14 cellular contexts compared by ENCODE assay signal in genomic region chr2:238420878-238421694, GRCh38. TPM values are rescaled to one million over a fixed set of nuclear protein-coding genes. Genes with fewer than 3 reads are reported as not detected.
DNase-seq lines count a peak whose midpoint lies in the region; ATAC-seq and TF ChIP-seq lines count a peak whose summit lies in the region.
"Had no signal": no experiment of that assay in that cellular context is flagged by ENCODE, and none has a peak within 500 bp of the region (broad histone marks: within the 10 kb centered on the region; RNA-seq: fewer than 3 reads in every experiment).

No MANE protein-coding gene starts in this region.

- peaks cover 0 to under 1% (median 0%) of the 10 kb centered on the region in 5 donors for H3K9me3 Mint-ChIP-seq in CD8-positive, alpha-beta memory T cell
- peaks cover 6% of the 10 kb centered on the region for H3K9me3 Mint-ChIP-seq in nephron

- POLR2A ChIA-PET in CD8-positive, alpha-beta memory T cell (lab: Charles Lee) = no interaction called here

- H3K4me3 Mint-ChIP-seq in CD8-positive, alpha-beta memory T cell = no peak overlapping the region
- peak overlapping the region; percentile 3 to 51 (median 33) for H3K4me3 Mint-ChIP-seq in nephron
- H3K4me3 Mint-ChIP-seq: activated B cell treated with CpG ODN at 0.5 μM for 24 hours; activated naive CD8-positive, alpha-beta T cell treated with anti-CD3 and anti-CD28 coated beads, Interleukin-2, amount 50 U/mL, for 24 hours had no signal

- CTCF ChIA-PET in CD8-positive, alpha-beta memory T cell (lab: Charles Lee) = no interaction called here

- no peaks in the 10 kb centered on the region for H3K27me3 ChIP-seq in CD8-positive, alpha-beta memory T cell (ENCODE audit: insufficient read depth, low read length, poor library complexity, severe bottlenecking)
- no peaks in the 10 kb centered on the region for H3K27me3 ChIP-seq in dorsolateral prefrontal cortex
- H3K27me3 ChIP-seq in body of pancreas = no peaks in the 10 kb centered on the region
- H3K27me3 ChIP-seq: pancreas, SJSA1, vagina had no signal

- H3K4me3 ChIP-seq in CD8-positive, alpha-beta memory T cell (ENCODE audit: low read length) = no peak overlapping the region
- H3K4me3 ChIP-seq in coronary artery (peak overlapping the region; percentile 17), dorsolateral prefrontal cortex (no peak overlapping the region), body of pancreas (no peak overlapping the region)
- H3K4me3 ChIP-seq: pancreas, SJSA1, vagina had no signal

- H3K36me3 ChIP-seq in CD8-positive, alpha-beta memory T cell (ENCODE audit: insufficient read depth, low read length) = no peaks in the 10 kb centered on the region
- H3K36me3 ChIP-seq in body of pancreas (replicated peaks in 1 of 2; ENCODE audit: insufficient read depth in 1 of 2, low read depth in 2 of 2) = no peaks in the 10 kb centered on the region
- H3K36me3 ChIP-seq: pancreas, SJSA1, vagina had no signal

- no peak for DNase-seq in CD8-positive, alpha-beta memory T cell
- DNase-seq in MV-4-11 (lab: John Stamatoyannopoulos, UW) = peak; percentile 58
- no peak for DNase-seq in coronary artery (ENCODE audit: low spot score)
- no peak for DNase-seq in NCI-H2081 treated with DMSO at 0.1 percent for 48 hours (lab: John Stamatoyannopoulos, UW)
- no peak for DNase-seq in dorsolateral prefrontal cortex
- DNase-seq in body of pancreas = no peak
- DNase-seq: activated B cell treated with CpG ODN at 0.5 μM for 24 hours; activated naive CD8-positive, alpha-beta T cell treated with anti-CD3 and anti-CD28 coated beads, Interleukin-2, amount 50 U/mL, for 24 hours; NCI-H526; pancreas had no signal

- no peaks in the 10 kb centered on the region for H3K27me3 Mint-ChIP-seq in CD8-positive, alpha-beta memory T cell
- H3K27me3 Mint-ChIP-seq in nephron (ENCODE audit: low read depth) = no peaks in the 10 kb centered on the region
- H3K27me3 Mint-ChIP-seq: activated naive CD8-positive, alpha-beta T cell treated with anti-CD3 and anti-CD28 coated beads, Interleukin-2, amount 50 U/mL, for 24 hours had no signal

- peaks cover 6 to 17% (median 8%) of the 10 kb centered on the region in 3 donors for H3K4me1 Mint-ChIP-seq in CD8-positive, alpha-beta memory T cell
- H3K4me1 Mint-ChIP-seq in nephron = peaks cover 57% of the 10 kb centered on the region

- ATAC-seq in HG03521 (IDR thresholded peaks at IDR 0.05; ENCODE audit: unreplicated experiment) = no peak
- ATAC-seq in body of pancreas = no peak
- ATAC-seq: activated naive CD8-positive, alpha-beta T cell treated with anti-CD3 and anti-CD28 coated beads, Interleukin-2, amount 50 U/mL, for 24 hours had no signal

- H3K4me1 ChIP-seq in CD8-positive, alpha-beta memory T cell (ENCODE audit: insufficient read depth, low read length) = peaks cover 8% of the 10 kb centered on the region
- H3K4me1 ChIP-seq in body of pancreas = peaks cover 5% of the 10 kb centered on the region

- H3K9me3 ChIP-seq in CD8-positive, alpha-beta memory T cell (ENCODE audit: low read length) = no peaks in the 10 kb centered on the region
- no peaks in the 10 kb centered on the region for H3K9me3 ChIP-seq in body of pancreas
- H3K9me3 ChIP-seq: pancreas, SJSA1, vagina had no signal

- H3K27ac ChIP-seq in CD8-positive, alpha-beta memory T cell (ENCODE audit: low read depth, low read length) = peak overlapping the region; percentile 59
- H3K27ac ChIP-seq in coronary artery (peak overlapping the region in 1 of 2 donors; percentile 68), dorsolateral prefrontal cortex (no peak overlapping the region), body of pancreas (no peak overlapping the region)
- H3K27ac ChIP-seq: pancreas, SJSA1, vagina had no signal

- TF ChIP-seq CTCF in coronary artery (IDR thresholded peaks at IDR 0.05) = no peak
- TF ChIP-seq CTCF in nephron (IDR thresholded peaks at IDR 0.05; ENCODE audit: unreplicated experiment in 3 of 3) = no peak
- TF ChIP-seq CTCF in dorsolateral prefrontal cortex (IDR thresholded peaks at IDR 0.05 in 54 of 56, conservative IDR thresholded peaks at IDR 0.05 in 2 of 56; ENCODE audit: low read depth in 1 of 56, partially characterized antibody in 56 of 56) = no peak
- TF ChIP-seq CTCF in body of pancreas (IDR thresholded peaks at IDR 0.05) = no peak

- intact Hi-C loops in dorsolateral prefrontal cortex (cut with DNase I) = no loop called here
- intact Hi-C loops in body of pancreas (cut with DNase I) = no loop called here

- WGBS in body of pancreas, 2 donors = 63 to 77% methylated on average over 16 of the region's 16 CpGs

- no peak for TF ChIP-seq POLR2A in body of pancreas (IDR thresholded peaks at IDR 0.05)

- H3K27ac Mint-ChIP-seq in CD8-positive, alpha-beta memory T cell = peak overlapping the region in 1 of 8 donors; percentile 3
- peak overlapping the region; percentile 82 to 95 (median 92) for H3K27ac Mint-ChIP-seq in nephron
- H3K27ac Mint-ChIP-seq: activated B cell treated with CpG ODN at 0.5 μM for 24 hours; activated naive CD8-positive, alpha-beta T cell treated with anti-CD3 and anti-CD28 coated beads, Interleukin-2, amount 50 U/mL, for 24 hours had no signal

- H3K36me3 Mint-ChIP-seq in CD8-positive, alpha-beta memory T cell = peaks cover 0 to 6% (median 3%) of the 10 kb centered on the region in 3 donors
- H3K36me3 Mint-ChIP-seq in nephron (ENCODE audit: low read depth) = no peaks in the 10 kb centered on the region

RNA-seq across cellular contexts. Expression of gene ASB1, which starts 5.6 kb away (rescaled TPM):
- 10 to 100 TPM; 41.8 to 41.9 TPM for total RNA-seq in CD8-positive, alpha-beta memory T cell
- polyA plus RNA-seq in CD8-positive, alpha-beta memory T cell = 25.9 TPM
- total RNA-seq in dorsolateral prefrontal cortex (10 to 100 TPM; 42.1 to 85.5 (median 55.7) TPM), body of pancreas (1 to 10 TPM; 6.6 to 9.9 TPM)

Comparison
In these comparisons a context has a peak if more than half of its experiments do, and no peak if none do; other contexts are left out.
1. H3K4me3 Mint-ChIP-seq: peak in nephron (3 of 3); none in CD8-positive, alpha-beta memory T cell (0 of 7).